Comparison of ENCODE assay signal across 22 cellular contexts in the genomic region with DNA sequence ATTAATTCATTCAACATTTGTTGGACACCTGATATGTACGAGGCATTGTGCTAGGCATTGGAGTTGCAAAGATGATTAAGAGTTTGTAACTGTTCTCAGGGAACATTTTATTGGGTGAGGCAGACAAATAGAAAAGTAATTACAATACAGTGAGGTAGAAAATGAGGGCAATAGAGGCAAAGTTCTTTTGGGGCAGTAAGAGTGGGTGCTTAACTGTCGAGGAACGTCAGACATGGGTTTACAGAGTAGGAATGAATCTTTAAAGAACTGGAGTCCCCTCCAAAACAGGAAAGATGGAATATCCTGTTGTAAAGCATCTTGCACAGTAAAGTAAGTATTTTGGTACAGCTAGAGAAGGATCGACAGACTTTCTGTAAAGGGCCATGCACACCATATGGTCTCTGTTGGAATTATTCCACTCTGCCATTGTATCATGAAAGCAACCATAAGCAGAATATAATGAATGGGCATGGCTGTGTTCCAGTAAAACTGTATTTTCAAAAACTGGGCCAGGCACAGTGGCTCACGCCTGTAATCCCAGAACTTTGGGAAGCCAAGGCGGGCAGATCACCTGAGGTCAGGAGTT. TPM values are rescaled to one million over a fixed set of nuclear protein-coding genes. Genes with fewer than 3 reads are reported as not detected.
A peak's percentile ranks its signal among the peaks of the same experiment; 100 is the strongest.
DNase-seq lines count a peak whose midpoint lies in the region; ATAC-seq, FAIRE-seq and TF ChIP-seq lines count a peak whose summit lies in the region.
"Had no signal": no experiment of that assay in that cellular context is flagged by ENCODE, and none has a peak within 500 bp of the region (broad histone marks: within the 10 kb centered on the region; RNA-seq: fewer than 3 reads in every experiment).

No MANE protein-coding gene starts in this region.

- no TSS peak for BruUV-seq in HepG2 (replicated peaks; lab: Mats Ljungman, UMichigan)

- no peak overlapping the region for H2AFZ ChIP-seq in HepG2 (ENCODE audit: low read length)
- H2AFZ ChIP-seq: GM23338 had no signal

- TF ChIP-seq CTCF in right lobe of liver (IDR thresholded peaks at IDR 0.05): no peak
- TF ChIP-seq CTCF in HepG2 (CRISPR knock-in tag; IDR thresholded peaks at IDR 0.05): no peak
- TF ChIP-seq CTCF in HEK293 (tag by site-specific recombination; IDR thresholded peaks at IDR 0.05): no peak

- H3K27me3 ChIP-seq in right lobe of liver: no peaks in the 10 kb centered on the region
- H3K27me3 ChIP-seq in HepG2 (ENCODE audit: control insufficient read depth in 1 of 2, insufficient read depth in 2 of 2, low read length in 2 of 2): no peaks in the 10 kb centered on the region
- H3K27me3 ChIP-seq: breast epithelium, ovary, SJSA1, spleen had no signal

- H3K4me1 Mint-ChIP-seq in central memory CD8-positive, alpha-beta T cell: peaks cover 59% of the 10 kb centered on the region

- H3K4me3 Mint-ChIP-seq in central memory CD8-positive, alpha-beta T cell: no peak overlapping the region
- H3K4me3 Mint-ChIP-seq: CD14-positive monocyte, GM23338, nephron progenitor cell had no signal

- no peaks in the 10 kb centered on the region for H3K9me3 Mint-ChIP-seq in central memory CD8-positive, alpha-beta T cell

- TF ChIP-seq POLR2A in right lobe of liver (IDR thresholded peaks at IDR 0.05): no peak
- TF ChIP-seq POLR2A in HepG2 (IDR thresholded peaks at IDR 0.05; ENCODE audit: insufficient read depth in 1 of 2, low read depth in 2 of 2, low read length in 2 of 2): no peak

- H3K4me1 ChIP-seq in right lobe of liver (peaks cover 0 to 17% (median 0%) of the 10 kb centered on the region in 4 donors), HepG2 (ENCODE audit: insufficient read depth, low read length) (peaks cover 53% of the 10 kb centered on the region), HEK293 (ENCODE audit: control insufficient read depth, insufficient read depth, low read length) (peaks cover 3% of the 10 kb centered on the region; the same call in 1 of the 2 replicates)
- H3K4me1 ChIP-seq: breast epithelium, SJSA1 had no signal

- intact Hi-C loops in right lobe of liver (cut with DNase I) (no loop called here), HepG2 (cut with micrococcal nuclease; ENCODE audit: unreplicated experiment) (no loop called here), sciatic nerve (cut with DNase I) (no loop called here)

- DNase-seq in right lobe of liver (no peak), HepG2 (ENCODE audit: low spot score) (no peak), sciatic nerve (ENCODE audit: low spot score) (no peak), NCI-H1048 (lab: John Stamatoyannopoulos, UW) (no peak)
- no peak for DNase-seq in central memory CD8-positive, alpha-beta T cell (ENCODE audit: low spot score in 2 of 2)
- no peak for DNase-seq in stimulated activated CD4-positive, alpha-beta T cell treated with anti-CD3 and anti-CD28 coated beads, Interleukin-12 subunit alpha, Interleukin-12 subunit beta, amount 100 ng/mL, for 4 hours
- DNase-seq: activated CD4-positive, alpha-beta T cell treated with anti-CD3 and anti-CD28 coated beads for 1 hour; amniotic stem cell; cortex of kidney; left ventricle myocardium superior; NCI-H1417 treated with DMSO at 0.1 percent for 48 hours; nephron progenitor cell; ovary; spleen; stimulated activated CD4-positive, alpha-beta T cell treated with anti-CD3 and anti-CD28 coated beads, Interleukin-4, amount 100 ng/mL, for 24 hours; stimulated activated naive CD4-positive, alpha-beta T cell had no signal

- peaks cover 5% of the 10 kb centered on the region for H3K79me2 ChIP-seq in HepG2 (ENCODE audit: insufficient read depth, low read length)

- H4K20me1 ChIP-seq in HepG2 (ENCODE audit: insufficient read depth, low read length): no peaks in the 10 kb centered on the region

- H3K4me2 ChIP-seq in HepG2 (ENCODE audit: low read depth, low read length): no peak overlapping the region
- H3K4me2 ChIP-seq: GM23338 had no signal

- in situ Hi-C loops in HepG2 (cut with HindIII; ENCODE audit: extremely low pct_ligation_motif_present, low pct_unique_long_range_greater_than_20kb): no loop called here

- H3K27ac ChIP-seq in right lobe of liver: peak overlapping the region in 2 of 3 donors; percentile 62 to 70
- no peak overlapping the region for H3K27ac ChIP-seq in HepG2 (ENCODE audit: extremely low read length, insufficient read depth, low read length)
- H3K27ac ChIP-seq in HEK293 (ENCODE audit: extremely low read depth, low read depth, low read length): no peak overlapping the region
- H3K27ac ChIP-seq: breast epithelium, ovary, SJSA1, thoracic aorta had no signal

- FAIRE-seq in HepG2 (lab: Jason Lieb, UNC): no peak

- H3K9me3 ChIP-seq in right lobe of liver: no peaks in the 10 kb centered on the region
- peaks cover 6% of the 10 kb centered on the region; the same call in 1 of the 2 replicates for H3K9me3 ChIP-seq in HepG2 (ENCODE audit: low read length)
- H3K9me3 ChIP-seq in HEK293 (ENCODE audit: control insufficient read depth, insufficient read depth, low read depth, low read length): no peaks in the 10 kb centered on the region
- H3K9me3 ChIP-seq: breast epithelium, ovary, SJSA1 had no signal

- TF ChIP-seq EP300 in HepG2 (IDR thresholded peaks at IDR 0.05; ENCODE audit: low read depth in 2 of 2, low read length in 2 of 2) (no peak), HepG2 (CRISPR knock-in tag; IDR thresholded peaks at IDR 0.05; ENCODE audit: borderline replicate concordance) (no peak)

- H3K36me3 ChIP-seq in right lobe of liver: no peaks in the 10 kb centered on the region
- H3K36me3 ChIP-seq in HepG2 (replicated peaks in 1 of 2; ENCODE audit: control insufficient read depth in 1 of 2, insufficient read depth in 2 of 2, low read length in 2 of 2): peaks cover 2 to 7% of the 10 kb centered on the region in 2 experiments; a peak in 3 of 5 replicates
- peaks cover 0 to 8% of the 10 kb centered on the region in 2 experiments; a peak in 1 of 3 replicates for H3K36me3 ChIP-seq in HEK293 (ENCODE audit: control insufficient read depth in 2 of 2, insufficient read depth in 1 of 2, low read length in 2 of 2)
- H3K36me3 ChIP-seq: breast epithelium, ovary, SJSA1 had no signal

- WGBS in right lobe of liver (ENCODE audit: insufficient coverage, low coverage, low lambda C conversion rate, missing lambda C conversion rate): 76% methylated on average over 6 of the region's 6 CpGs
- WGBS in HepG2 (ENCODE audit: low lambda C conversion rate): 97% methylated on average over 6 of the region's 6 CpGs

- POLR2A ChIA-PET in HepG2 (lab: Yijun Ruan, JAX): interaction anchor here (1.3 kb wide), 1 partner anchor 166 kb away, joined by 3 read pairs; no protein-coding TSS in a partner anchor
- POLR2A ChIA-PET in HEK293 (lab: Yijun Ruan, JAX): interaction anchor here (0.6 kb wide), 1 partner anchor 103 kb away, joined by 6 read pairs; no protein-coding TSS in a partner anchor

- TF ChIP-seq RAD21 in HepG2 (CRISPR knock-in tag; IDR thresholded peaks at IDR 0.05): no peak

- no peaks in the 10 kb centered on the region for H3K27me3 Mint-ChIP-seq in central memory CD8-positive, alpha-beta T cell

- H3K27ac Mint-ChIP-seq in central memory CD8-positive, alpha-beta T cell (ENCODE audit: low read depth): peak overlapping the region; percentile 74
- H3K27ac Mint-ChIP-seq: CD14-positive monocyte, GM23338, nephron progenitor cell had no signal

- H3K4me3 ChIP-seq in right lobe of liver: no peak overlapping the region
- no peak overlapping the region for H3K4me3 ChIP-seq in HepG2 (replicated peaks in 1 of 3; ENCODE audit: insufficient read depth in 1 of 3, low read depth in 2 of 3, low read length in 3 of 3)
- H3K4me3 ChIP-seq in HEK293 (ENCODE audit: low read depth, low read length): no peak overlapping the region
- H3K4me3 ChIP-seq: breast epithelium, GM23338, ovary, SJSA1, spleen, thoracic aorta had no signal

- no peak overlapping the region for H3K9ac ChIP-seq in HepG2 (ENCODE audit: insufficient read depth, low read depth, low read length)

- ATAC-seq in right lobe of liver (no peak), HepG2 (no peak), sciatic nerve (no peak)
- no peak for ATAC-seq in central memory CD8-positive, alpha-beta T cell (replicated peaks; ENCODE audit: extremely low read depth, poor library complexity, severe bottlenecking)
- ATAC-seq: GM23338, left ventricle myocardium superior had no signal

- H3K36me3 Mint-ChIP-seq in central memory CD8-positive, alpha-beta T cell (ENCODE audit: insufficient read depth): peaks cover 7% of the 10 kb centered on the region

- CTCF ChIA-PET in HepG2 (lab: Yijun Ruan, JAX; ENCODE audit: low intra/inter-chr PET ratio, low total read pairs) (no interaction called here), HEK293 (lab: Yijun Ruan, JAX) (no interaction called here)

RNA-seq across cellular contexts. Expression of a gene that starts 9.1 kb away (rescaled TPM):
- total RNA-seq in right lobe of liver (10 to 100 TPM; 24.3 to 28.5 (median 26.8) TPM), HepG2 (2016; rRNA removed; fragmentation: Illumina TruSeq; extraction: Trizol) (6.9 and 10.1 TPM in 2 replicates), sciatic nerve (67.9 TPM)
- 2.9 and 3.5 TPM in 2 replicates for total RNA-seq in HepG2 (2016; cell fraction: cytosol; rRNA removed; fragmentation: Illumina TruSeq; extraction: Trizol; ENCODE audit: low read depth)
- 7.6 and 9.8 TPM in 2 replicates for total RNA-seq in HepG2 (2016; cell fraction: insoluble cytoplasmic fraction; rRNA removed; fragmentation: Illumina TruSeq; extraction: Trizol)
- 9.4 and 10.1 TPM in 2 replicates for total RNA-seq in HepG2 (2016; cell fraction: membrane; rRNA removed; fragmentation: Illumina TruSeq; extraction: Trizol)
- total RNA-seq in HepG2 (2016; cell fraction: nucleus; rRNA removed; fragmentation: Illumina TruSeq; extraction: Trizol): 4.8 and 5.8 TPM in 2 replicates
- 8.4 TPM in 2 replicates for polyA plus RNA-seq in HepG2 (2011; rRNA removed)
- 6.0 and 8.1 TPM in 2 replicates for polyA plus RNA-seq in HepG2 (2011; cell fraction: cytosol; rRNA removed)
- 2.7 and 3.6 TPM in 2 replicates for polyA plus RNA-seq in HepG2 (2011; cell fraction: nucleus; rRNA removed)
- polyA plus RNA-seq in HepG2 (2012): 7.8 and 8.1 TPM in 2 replicates
- polyA plus RNA-seq in HepG2 (2016; cell fraction: cytosol; fragmentation: Illumina TruSeq; extraction: Trizol; ENCODE audit: low read depth): 3.6 and 3.7 TPM in 2 replicates
- 9.2 and 9.4 TPM in 2 replicates for polyA plus RNA-seq in HepG2 (2016; cell fraction: insoluble cytoplasmic fraction; fragmentation: Illumina TruSeq; extraction: Trizol; ENCODE audit: low read depth)
- polyA plus RNA-seq in HepG2 (2016; cell fraction: membrane; fragmentation: Illumina TruSeq; extraction: Trizol; ENCODE audit: low read depth): 6.7 and 7.3 TPM in 2 replicates
- 5.8 and 6.1 TPM in 2 replicates for polyA plus RNA-seq in HepG2 (2016; cell fraction: nucleus; fragmentation: Illumina TruSeq; extraction: Trizol; ENCODE audit: insufficient read depth, low read depth)
- 5.8 and 9.0 TPM in 2 replicates for polyA minus RNA-seq in HepG2 (2011; rRNA and poly(A)+ RNA removed; ENCODE audit: low replicate concordance)
- polyA minus RNA-seq in HepG2 (2011; cell fraction: cytosol; rRNA and poly(A)+ RNA removed): 5.5 and 6.2 TPM in 2 replicates
- 13.5 and 13.8 TPM in 2 replicates for polyA minus RNA-seq in HepG2 (2011; cell fraction: nucleus; rRNA and poly(A)+ RNA removed)

RNA-seq across cellular contexts. Expression of a gene that starts 58.2 kb away (rescaled TPM):
- total RNA-seq in right lobe of liver (10 to 100 TPM; 41.9 to 74.2 (median 48.4) TPM), HepG2 (2016; rRNA removed; fragmentation: Illumina TruSeq; extraction: Trizol) (46.6 and 69.1 TPM in 2 replicates), sciatic nerve (28.6 TPM)
- total RNA-seq in HepG2 (2016; cell fraction: cytosol; rRNA removed; fragmentation: Illumina TruSeq; extraction: Trizol; ENCODE audit: low read depth): 75.4 and 77.4 TPM in 2 replicates
- total RNA-seq in HepG2 (2016; cell fraction: insoluble cytoplasmic fraction; rRNA removed; fragmentation: Illumina TruSeq; extraction: Trizol): 45.6 and 69.2 TPM in 2 replicates
- 44.8 and 48.7 TPM in 2 replicates for total RNA-seq in HepG2 (2016; cell fraction: membrane; rRNA removed; fragmentation: Illumina TruSeq; extraction: Trizol)
- total RNA-seq in HepG2 (2016; cell fraction: nucleus; rRNA removed; fragmentation: Illumina TruSeq; extraction: Trizol): 37.1 and 40.3 TPM in 2 replicates
- polyA plus RNA-seq in HepG2 (2011; rRNA removed): 33.8 and 45.7 TPM in 2 replicates
- 38.7 and 54.1 TPM in 2 replicates for polyA plus RNA-seq in HepG2 (2011; cell fraction: cytosol; rRNA removed)
- 18.4 and 20.7 TPM in 2 replicates for polyA plus RNA-seq in HepG2 (2011; cell fraction: nucleus; rRNA removed)
- 38.8 and 40.2 TPM in 2 replicates for polyA plus RNA-seq in HepG2 (2012)
- 2.3 and 2.6 TPM in 2 replicates for polyA plus RNA-seq in HepG2 (2016; cell fraction: cytosol; fragmentation: Illumina TruSeq; extraction: Trizol; ENCODE audit: low read depth)
- polyA plus RNA-seq in HepG2 (2016; cell fraction: insoluble cytoplasmic fraction; fragmentation: Illumina TruSeq; extraction: Trizol; ENCODE audit: low read depth): 45.8 and 48.8 TPM in 2 replicates
- 11.5 and 13.5 TPM in 2 replicates for polyA plus RNA-seq in HepG2 (2016; cell fraction: membrane; fragmentation: Illumina TruSeq; extraction: Trizol; ENCODE audit: low read depth)
- polyA plus RNA-seq in HepG2 (2016; cell fraction: nucleus; fragmentation: Illumina TruSeq; extraction: Trizol; ENCODE audit: insufficient read depth, low read depth): 29.0 and 30.6 TPM in 2 replicates
- polyA minus RNA-seq in HepG2 (2011; rRNA and poly(A)+ RNA removed; ENCODE audit: low replicate concordance): 16.0 and 66.0 TPM in 2 replicates
- polyA minus RNA-seq in HepG2 (2011; cell fraction: cytosol; rRNA and poly(A)+ RNA removed): 50.3 and 55.0 TPM in 2 replicates
- 53.4 and 59.3 TPM in 2 replicates for polyA minus RNA-seq in HepG2 (2011; cell fraction: nucleus; rRNA and poly(A)+ RNA removed)

Comparison
In these comparisons a context has a peak if more than half of its experiments do, and no peak if none do; other contexts are left out.
1. H3K27ac ChIP-seq: peak in right lobe of liver (2 of 3); none in HepG2 (single experiment) and HEK293 (single experiment).